ENCODE assay signal across 15 cellular contexts in genomic region chr3:122760457-122761271, GRCh38. TPM values are rescaled to one million over a fixed set of nuclear protein-coding genes. Genes with fewer than 3 reads are reported as not detected.
A peak's percentile ranks its signal among the peaks of the same experiment; 100 is the strongest.
DNase-seq lines count a peak whose midpoint lies in the region; ATAC-seq and TF ChIP-seq lines count a peak whose summit lies in the region.
"Had no signal": no experiment of that assay in that cellular context is flagged by ENCODE, and none has a peak within 500 bp of the region (broad histone marks: within the 10 kb centered on the region; RNA-seq: fewer than 3 reads in every experiment).

No MANE protein-coding gene starts in this region.

- intact Hi-C loops in left cardiac atrium (cut with DNase I): no loop called here

- H3K9me3 Mint-ChIP-seq in mesothelial cell of epicardium: no peaks in the 10 kb centered on the region

- no peaks in the 10 kb centered on the region for H3K27me3 Mint-ChIP-seq in mesothelial cell of epicardium (ENCODE audit: low read depth)

- peak; percentile 44 for DNase-seq in ACHN
- no peak for DNase-seq in mesothelial cell of epicardium (ENCODE audit: low spot score in 2 of 2, unreplicated experiment in 2 of 2)
- DNase-seq in NCI-H187 treated with DMSO at 0.1 percent for 48 hours (lab: John Stamatoyannopoulos, UW): no peak
- DNase-seq in T-helper 1 cell: no peak
- DNase-seq in activated CD4-positive, alpha-beta T cell treated with anti-CD3 and anti-CD28 coated beads for 48 hours: no peak
- no peak for DNase-seq in left cardiac atrium
- DNase-seq: activated CD8-positive, alpha-beta memory T cell treated with anti-CD3 and anti-CD28 coated beads for 24 hours; activated gamma-delta T cell treated with Interleukin-2 at 50 U/mL for 16 hours; DMS 273 treated with DMSO at 0.1 percent for 48 hours; hippocampal formation; midbrain; SJCRH30; stimulated activated CD4-positive, alpha-beta T cell treated with anti-CD3 and anti-CD28 coated beads, Interleukin-1b, Interleukin-23, amount 100 ng/mL, for 48 hours had no signal

- H3K27ac ChIP-seq in HUES48 (ENCODE audit: low read depth, low read length) (peak overlapping the region; percentile 84), ectodermal cell (ENCODE audit: insufficient read depth, low read depth, low read length, poor library complexity, severe bottlenecking) (peak overlapping the region; percentile 36)
- H3K27ac ChIP-seq: SJCRH30 had no signal

- ATAC-seq in left cardiac atrium: no peak

- no peak for TF ChIP-seq CTCF in mesothelial cell of epicardium (IDR thresholded peaks at IDR 0.05; ENCODE audit: unreplicated experiment)

- peaks cover 2% of the 10 kb centered on the region for H3K36me3 Mint-ChIP-seq in mesothelial cell of epicardium

- no peaks in the 10 kb centered on the region for H3K27me3 ChIP-seq in HUES48 (ENCODE audit: control insufficient read depth, insufficient read depth, low read length)
- no peaks in the 10 kb centered on the region for H3K27me3 ChIP-seq in ectodermal cell (ENCODE audit: control insufficient read depth, insufficient read depth, low read length, poor library complexity, severe bottlenecking)
- H3K27me3 ChIP-seq: SJCRH30 had no signal

- WGBS in ectodermal cell, 2 experiments: 72 to 76% methylated on average over 3 of the region's 3 CpGs

- peaks cover 39% of the 10 kb centered on the region for H3K4me1 Mint-ChIP-seq in mesothelial cell of epicardium

- H3K9me3 ChIP-seq in HUES48 (ENCODE audit: control insufficient read depth, insufficient read depth, low read length) (no peaks in the 10 kb centered on the region), ectodermal cell (ENCODE audit: control insufficient read depth, low read length) (no peaks in the 10 kb centered on the region)
- H3K9me3 ChIP-seq: SJCRH30 had no signal

- peak overlapping the region; percentile 11; the same call in 1 of the 2 replicates for H3K9ac ChIP-seq in HUES48 (ENCODE audit: low read depth, low read length)

- in situ Hi-C loops in ACHN (cut with HindIII; ENCODE audit: low pct_ligation_motif_present, low pct_unique_long_range_greater_than_20kb, low sequenced_read_pairs): no loop called here

- H3K27ac Mint-ChIP-seq in mesothelial cell of epicardium: peak overlapping the region; percentile 93

- H3K36me3 ChIP-seq in HUES48 (ENCODE audit: control insufficient read depth, insufficient read depth, low read length) (no peaks in the 10 kb centered on the region), ectodermal cell (ENCODE audit: control insufficient read depth, insufficient read depth, low read length) (peaks cover 2% of the 10 kb centered on the region)

- H3K4me3 ChIP-seq in HUES48 (ENCODE audit: low read depth, low read length) (0 out of 2 replicates have a peak overlapping the region, but pooled peaks have one; percentile 3), ectodermal cell (ENCODE audit: insufficient read depth, low read depth, low read length) (no peak overlapping the region)
- H3K4me3 ChIP-seq: SJCRH30 had no signal

- no peak overlapping the region for H3K4me3 Mint-ChIP-seq in mesothelial cell of epicardium

- H3K4me1 ChIP-seq in HUES48 (ENCODE audit: control insufficient read depth, insufficient read depth, low read length): peaks cover 19% of the 10 kb centered on the region
- peaks cover 11% of the 10 kb centered on the region for H3K4me1 ChIP-seq in ectodermal cell (ENCODE audit: control insufficient read depth, insufficient read depth, low read length)
- H3K4me1 ChIP-seq: SJCRH30 had no signal

RNA-seq across cellular contexts. Expression of gene HSPBAP1, which starts 33.0 kb away (rescaled TPM):
- polyA plus RNA-seq in ectodermal cell (2013, experiment 1 of 4): 15.9 TPM
- 15.6 TPM for polyA plus RNA-seq in ectodermal cell (2013, experiment 2 of 4)
- polyA plus RNA-seq in ectodermal cell (2013, experiment 3 of 4): 10.5 TPM
- polyA plus RNA-seq in ectodermal cell (2013, experiment 4 of 4): 10.9 TPM
- 10.4 to 11.3 TPM (median 11.1 TPM) in 3 replicates for total RNA-seq in mesothelial cell of epicardium
- 1 to 10 TPM; 6.2 to 6.3 TPM for total RNA-seq in left cardiac atrium

RNA-seq across cellular contexts. Expression of gene SLC49A4, which starts 34.2 kb away (rescaled TPM):
- polyA plus RNA-seq in ectodermal cell (2013, experiment 1 of 4): 12.9 TPM
- 13.7 TPM for polyA plus RNA-seq in ectodermal cell (2013, experiment 2 of 4)
- 10.2 TPM for polyA plus RNA-seq in ectodermal cell (2013, experiment 3 of 4)
- polyA plus RNA-seq in ectodermal cell (2013, experiment 4 of 4): 10.3 TPM
- total RNA-seq in mesothelial cell of epicardium (17.8 to 19.2 TPM (median 18.1 TPM) in 3 replicates), left cardiac atrium (10 to 100 TPM; 16.8 to 23.2 TPM)
